In the genomic region with DNA sequence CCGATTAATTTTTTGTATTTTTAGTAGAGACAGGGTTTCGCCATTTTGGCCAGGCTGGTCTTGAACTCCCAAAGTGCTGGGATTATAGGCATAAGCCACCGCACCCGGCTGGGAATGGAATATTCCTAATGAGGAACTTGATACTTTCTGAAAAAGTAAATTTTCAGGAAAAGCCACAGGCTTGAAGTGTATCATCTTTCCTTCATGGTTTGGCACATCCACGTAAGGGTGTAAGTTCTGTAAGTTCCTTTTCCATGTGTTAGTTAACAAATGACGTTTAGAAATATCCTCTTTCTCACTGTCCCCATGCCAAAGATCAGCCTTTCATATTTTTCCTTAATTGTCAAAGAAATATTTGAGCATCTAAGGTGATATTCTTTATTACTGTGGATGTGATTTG, we compare ENCODE assay signal across 26 cellular contexts.
"Had no signal": no experiment of that assay in that cellular context is flagged by ENCODE, and none has a peak within 500 bp of the region (broad histone marks: within the 10 kb centered on the region; RNA-seq: fewer than 3 reads in every experiment).

No MANE protein-coding gene starts in this region.

- H3K27me3 ChIP-seq: colonic mucosa, spleen, stomach, testis, tibial artery had no signal

- H3K27ac Mint-ChIP-seq: dendritic cell treated with granulocyte-macrophage colony-stimulating factor and Interleukin-4, amounts not matched to agents 40 ng/mL and 50 ng/mL, for 4 days; endodermal cell; immature natural killer cell; memory B cell; naive B cell; natural killer cell treated with Interleukin-12 subunit alpha and Interleukin-12 subunit beta and Interleukin-15 and Interleukin-18, amount 100 ng/mL, for 72 hours; progenitor cell of endocrine pancreas; stimulated activated naive B cell treated with anti-CD40 and anti-IgM and Interleukin-4, amounts not matched to agents 10 μg/mL and 1 μg/mL and 100 μg/mL, for 72 hours; type B pancreatic cell had no signal

- DNase-seq: colonic mucosa; effector CD8-positive, alpha-beta T cell; endodermal cell; hypothalamus; immature natural killer cell; islet precursor cell; left colon; left ventricle myocardium superior; naive B cell; spleen; stimulated activated CD4-positive, alpha-beta T cell treated with anti-CD3 and anti-CD28 coated beads, Interleukin-4, amount 100 ng/mL, for 4 hours; stimulated activated naive B cell treated with anti-CD40 and anti-IgM and Interleukin-4, amounts not matched to agents 10 μg/mL and 1 μg/mL and 100 μg/mL, for 72 hours; stomach; testis; tibial artery had no signal

- H3K9me3 Mint-ChIP-seq: central memory CD8-positive, alpha-beta T cell; dendritic cell treated with granulocyte-macrophage colony-stimulating factor and Interleukin-4, amounts not matched to agents 40 ng/mL and 50 ng/mL, for 4 days; immature natural killer cell; memory B cell; natural killer cell treated with Interleukin-12 subunit alpha and Interleukin-12 subunit beta and Interleukin-15 and Interleukin-18, amount 100 ng/mL, for 72 hours; type B pancreatic cell had no signal

- H3K36me3 ChIP-seq: colonic mucosa, spleen had no signal

- ATAC-seq: esophagus mucosa; left colon; left ventricle myocardium superior; natural killer cell treated with Interleukin-12 subunit alpha and Interleukin-12 subunit beta and Interleukin-15 and Interleukin-18, amount 100 ng/mL, for 72 hours; stimulated activated naive B cell treated with anti-CD40 and anti-IgM and Interleukin-4, amounts not matched to agents 10 μg/mL and 1 μg/mL and 100 μg/mL, for 72 hours had no signal

- H3K27ac ChIP-seq: colonic mucosa, epithelial cell of prostate, parathyroid adenoma, spleen, stomach, testis, tibial artery had no signal

- H3K27me3 Mint-ChIP-seq: central memory CD8-positive, alpha-beta T cell; dendritic cell treated with granulocyte-macrophage colony-stimulating factor and Interleukin-4, amounts not matched to agents 40 ng/mL and 50 ng/mL, for 4 days; naive B cell; progenitor cell of endocrine pancreas; stimulated activated naive B cell treated with anti-CD40 and anti-IgM and Interleukin-4, amounts not matched to agents 10 μg/mL and 1 μg/mL and 100 μg/mL, for 72 hours had no signal

- H3K4me1 Mint-ChIP-seq: central memory CD8-positive, alpha-beta T cell; immature natural killer cell; naive B cell; neural crest cell; stimulated activated naive B cell treated with anti-CD40 and anti-IgM and Interleukin-4, amounts not matched to agents 10 μg/mL and 1 μg/mL and 100 μg/mL, for 72 hours had no signal

- H2AFZ ChIP-seq: parathyroid adenoma had no signal

- H3K4me1 ChIP-seq: colonic mucosa, parathyroid adenoma, spleen, stomach, testis, tibial artery had no signal

- H3K9me3 ChIP-seq: colonic mucosa, spleen, stomach, testis, tibial artery had no signal

- H3K4me3 Mint-ChIP-seq: central memory CD8-positive, alpha-beta T cell; dendritic cell treated with granulocyte-macrophage colony-stimulating factor and Interleukin-4, amounts not matched to agents 40 ng/mL and 50 ng/mL, for 4 days; endodermal cell; immature natural killer cell; memory B cell; natural killer cell treated with Interleukin-12 subunit alpha and Interleukin-12 subunit beta and Interleukin-15 and Interleukin-18, amount 100 ng/mL, for 72 hours; neural crest cell; stimulated activated naive B cell treated with anti-CD40 and anti-IgM and Interleukin-4, amounts not matched to agents 10 μg/mL and 1 μg/mL and 100 μg/mL, for 72 hours; type B pancreatic cell had no signal

- H3K9ac ChIP-seq: parathyroid adenoma had no signal

- H3K79me2 ChIP-seq: parathyroid adenoma had no signal

- H3K4me3 ChIP-seq: colonic mucosa, lung, spleen, stomach, testis, tibial artery had no signal
